ENCODE assay signal across 2 cellular contexts in the genomic region with DNA sequence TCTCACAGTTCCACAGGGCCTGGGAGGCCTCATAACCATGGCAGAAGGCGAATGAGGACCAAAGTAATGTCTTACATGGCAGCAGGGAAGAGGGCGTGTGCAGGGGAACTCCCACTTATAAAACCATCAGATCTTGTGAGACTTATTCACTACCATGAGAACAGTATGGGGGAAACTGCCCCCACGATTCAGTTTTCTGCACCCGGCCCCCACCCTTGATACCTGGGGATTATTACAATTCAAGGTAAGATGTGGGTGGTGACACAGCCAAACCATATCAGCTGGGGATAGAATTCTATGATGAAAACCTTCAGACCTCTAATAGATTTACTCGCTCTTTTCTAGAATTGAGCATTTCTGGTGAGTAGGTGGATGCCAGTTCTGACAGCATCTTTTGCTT. TPM values are rescaled to one million over a fixed set of nuclear protein-coding genes. Genes with fewer than 3 reads are reported as not detected.
"Had no signal": no experiment of that assay in that cellular context is flagged by ENCODE, and none has a peak within 500 bp of the region (broad histone marks: within the 10 kb centered on the region; RNA-seq: fewer than 3 reads in every experiment).

No MANE protein-coding gene starts in this region.

RNA-seq across cellular contexts. Expression of a gene that starts 6.8 kb away (rescaled TPM):
- total RNA-seq: G401 had no signal

RNA-seq across cellular contexts. Expression of a gene that starts 46.4 kb away (rescaled TPM):
- total RNA-seq: GM12878 had no signal
- polyA plus RNA-seq: GM12878 had no signal
